Comparison of ENCODE assay signal across 1 cellular context in genomic region chr1:109907190-109907774, GRCh38.
TF ChIP-seq lines count a peak whose summit lies in the region.

No MANE protein-coding gene starts in this region.

TF ChIP-seq in HEK293, 187 proteins besides CTCF, POLR2A, EP300 and RAD21 (continued from another document):
- no peak for TF ChIP-seq ZNF362 (tag by site-specific recombination; IDR thresholded peaks at IDR 0.05)
